ENCODE assay signal across 17 cellular contexts in the genomic region with DNA sequence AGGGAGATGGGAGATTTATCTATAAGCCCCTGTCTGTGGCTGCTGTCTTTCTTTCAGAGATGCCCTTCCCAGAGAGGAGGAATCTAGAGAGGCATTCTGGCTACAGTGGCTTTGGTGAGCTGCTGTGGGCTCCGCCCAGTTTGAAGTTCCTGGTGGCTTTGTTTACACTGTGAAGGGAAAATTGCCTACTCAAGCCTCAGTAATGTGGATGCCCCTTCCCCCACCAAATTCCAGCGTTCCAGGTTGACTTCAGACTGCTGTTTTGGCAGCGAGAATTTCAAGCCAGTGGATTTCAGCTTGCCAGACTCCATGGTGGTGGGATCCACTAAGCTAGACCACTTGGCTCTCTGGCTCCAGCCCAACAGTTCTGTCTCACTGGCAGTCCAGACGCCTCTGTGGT.
DNase-seq lines count a peak whose midpoint lies in the region; ATAC-seq and TF ChIP-seq lines count a peak whose summit lies in the region.
"Had no signal": no experiment of that assay in that cellular context is flagged by ENCODE, and none has a peak within 500 bp of the region (broad histone marks: within the 10 kb centered on the region; RNA-seq: fewer than 3 reads in every experiment).

No MANE protein-coding gene starts in this region.

- H3K27me3 ChIP-seq in H9 (ENCODE audit: insufficient read depth, low read length) = no peaks in the 10 kb centered on the region
- H3K27me3 ChIP-seq: foreskin keratinocyte, vagina had no signal

- H3K27ac Mint-ChIP-seq in H9 (no peak overlapping the region), osteocyte (ENCODE audit: unreplicated experiment) (no peak overlapping the region)
- H3K27ac Mint-ChIP-seq: activated CD8-positive, alpha-beta memory T cell treated with anti-CD3 and anti-CD28 coated beads, Interleukin-2, amount 10 ng/mL, durations not matched to agents 7 days and 5 days; stimulated activated naive CD8-positive, alpha-beta T cell treated with anti-CD3 and anti-CD28 coated beads, Interleukin-15, amount 100 ng/mL, for 72 hours; T-helper 17 cell had no signal

- no peak overlapping the region for H3K18ac ChIP-seq in H9 (ENCODE audit: insufficient read length, low read depth, low read length)

- no peak overlapping the region for H3K56ac ChIP-seq in H9 (ENCODE audit: insufficient read length, low read depth, low read length)

- WGBS in H9 (ENCODE audit: extremely low coverage, insufficient read length, low lambda C conversion rate) = no CpG with 5 or more reads among the region's 4 CpGs

- no peak overlapping the region for H3K23ac ChIP-seq in H9 (ENCODE audit: insufficient read length, low read depth, low read length)

- H4K5ac ChIP-seq in H9 (ENCODE audit: insufficient read length, low read depth, low read length) = no peak overlapping the region

- no peak overlapping the region for H2BK15ac ChIP-seq in H9 (ENCODE audit: low read depth, low read length)

- no peak for ATAC-seq in GM19023 (IDR thresholded peaks at IDR 0.05; ENCODE audit: unreplicated experiment)
- ATAC-seq: activated CD4-positive, CD25-positive, alpha-beta regulatory T cell treated with anti-CD3 and anti-CD28 coated beads, Interleukin-2, amount 50 U/mL, for 24 hours; activated CD8-positive, alpha-beta memory T cell treated with anti-CD3 and anti-CD28 coated beads, Interleukin-2, amount 10 ng/mL, durations not matched to agents 7 days and 5 days; foreskin keratinocyte; stimulated activated naive CD8-positive, alpha-beta T cell treated with anti-CD3 and anti-CD28 coated beads, Interleukin-15, amount 100 ng/mL, for 72 hours; T-helper 17 cell had no signal

- H3K9ac ChIP-seq in H9 (ENCODE audit: extremely low read depth, insufficient read length, low read length) = no peak overlapping the region

- 0 out of 2 replicates have a peak overlapping the region, but pooled peaks have one; percentile 57 for H3K14ac ChIP-seq in H9 (ENCODE audit: insufficient read depth, low read length)

- no peak overlapping the region for H4K8ac ChIP-seq in H9 (replicated peaks; ENCODE audit: insufficient read length, low read depth, low read length)

- H2BK120ac ChIP-seq in H9 (ENCODE audit: low read depth, low read length, poor library complexity, severe bottlenecking) = no peak overlapping the region

- no peak overlapping the region for H2AK5ac ChIP-seq in H9 (ENCODE audit: insufficient read length, low read length)

- H3K23me2 ChIP-seq in H9 (ENCODE audit: insufficient read length, low read depth, low read length, poor library complexity, severe bottlenecking) = no peaks in the 10 kb centered on the region

- H2AFZ ChIP-seq in H9 (ENCODE audit: low read length) = no peak overlapping the region

- peaks cover under 1% of the 10 kb centered on the region in 2 experiments; a peak in 3 of 5 replicates for H3K9me3 Mint-ChIP-seq in H9
- peaks cover 5% of the 10 kb centered on the region for H3K9me3 Mint-ChIP-seq in osteocyte (ENCODE audit: unreplicated experiment)

- peaks cover 0 to 6% of the 10 kb centered on the region in 2 experiments; a peak in 2 of 4 replicates for H3K4me1 Mint-ChIP-seq in H9
- H3K4me1 Mint-ChIP-seq in osteocyte (ENCODE audit: unreplicated experiment) = no peaks in the 10 kb centered on the region
- H3K4me1 Mint-ChIP-seq: activated CD8-positive, alpha-beta memory T cell treated with anti-CD3 and anti-CD28 coated beads, Interleukin-2, amount 10 ng/mL, durations not matched to agents 7 days and 5 days; stimulated activated naive CD8-positive, alpha-beta T cell treated with anti-CD3 and anti-CD28 coated beads, Interleukin-15, amount 100 ng/mL, for 72 hours; T-helper 17 cell had no signal

- H2BK20ac ChIP-seq in H9 (ENCODE audit: low read depth, low read length, poor library complexity, severe bottlenecking) = no peak overlapping the region

- DNase-seq in A172 (ENCODE audit: low spot score) (peak; percentile 29), H9 (peak; percentile 46), NCI-H774 (lab: John Stamatoyannopoulos, UW) (peak; percentile 6), kidney tubule cell (ENCODE audit: low spot score) (peak; percentile 62), osteocyte (ENCODE audit: extremely low spot score, unreplicated experiment) (no peak), GM10266 (ENCODE audit: extremely low spot score) (no peak), T-helper 1 cell (no peak)
- DNase-seq: activated CD8-positive, alpha-beta memory T cell treated with anti-CD3 and anti-CD28 coated beads, Interleukin-2, amount 10 ng/mL, durations not matched to agents 7 days and 5 days; activated gamma-delta T cell; foreskin keratinocyte; NCI-H2081; NK-92 treated with Interleukin-12 subunit alpha and Interleukin-12 subunit beta, amount 100 ng/mL, for 24 hours; stimulated activated naive CD8-positive, alpha-beta T cell treated with anti-CD3 and anti-CD28 coated beads, Interleukin-15, amount 100 ng/mL, for 72 hours; T-helper 17 cell had no signal

- no peaks in the 10 kb centered on the region; the same call in 1 of the 2 replicates for H3K4me1 ChIP-seq in H9 (ENCODE audit: insufficient read depth, low read length)
- H3K4me1 ChIP-seq: foreskin keratinocyte, vagina had no signal

- H2BK12ac ChIP-seq in H9 (ENCODE audit: insufficient read length, low read depth, low read length) = no peak overlapping the region

- no peak overlapping the region; the same call in 1 of the 2 replicates for H3K4ac ChIP-seq in H9 (ENCODE audit: low read depth, low read length)

- no peaks in the 10 kb centered on the region for H3K9me3 ChIP-seq in H9 (ENCODE audit: control insufficient read depth, low read depth, low read length)
- H3K9me3 ChIP-seq: vagina had no signal

- no peak overlapping the region for H3K4me3 Mint-ChIP-seq in H9
- no peak overlapping the region for H3K4me3 Mint-ChIP-seq in osteocyte (ENCODE audit: unreplicated experiment)
- H3K4me3 Mint-ChIP-seq: activated CD8-positive, alpha-beta memory T cell treated with anti-CD3 and anti-CD28 coated beads, Interleukin-2, amount 10 ng/mL, durations not matched to agents 7 days and 5 days; stimulated activated naive CD8-positive, alpha-beta T cell treated with anti-CD3 and anti-CD28 coated beads, Interleukin-15, amount 100 ng/mL, for 72 hours; T-helper 17 cell had no signal

- no peak overlapping the region for H4K91ac ChIP-seq in H9 (ENCODE audit: insufficient read length, low read depth, low read length)

- no peaks in the 10 kb centered on the region for H3K79me2 ChIP-seq in H9 (ENCODE audit: insufficient read depth, low read length)

- H3K27ac ChIP-seq in H9 (ENCODE audit: insufficient read length, low read depth, low read length) = no peak overlapping the region
- H3K27ac ChIP-seq: foreskin keratinocyte, vagina had no signal

- no peaks in the 10 kb centered on the region for H4K20me1 ChIP-seq in H9 (ENCODE audit: control insufficient read depth, insufficient read depth, insufficient read length)

- no peak overlapping the region for H3K4me2 ChIP-seq in H9 (ENCODE audit: insufficient read depth, insufficient read length, low read length)

- no peaks in the 10 kb centered on the region for H3K36me3 Mint-ChIP-seq in H9 (ENCODE audit: insufficient read depth in 1 of 3, low read depth in 3 of 3)
- no peaks in the 10 kb centered on the region for H3K36me3 Mint-ChIP-seq in osteocyte (ENCODE audit: unreplicated experiment)
- H3K36me3 Mint-ChIP-seq: activated CD8-positive, alpha-beta memory T cell treated with anti-CD3 and anti-CD28 coated beads, Interleukin-2, amount 10 ng/mL, durations not matched to agents 7 days and 5 days had no signal

- no peak overlapping the region for H3T11ph ChIP-seq in H9 (ENCODE audit: low read length)

- H3K27me3 Mint-ChIP-seq in H9 (ENCODE audit: low read depth) (no peaks in the 10 kb centered on the region; the same call in 1 of the 2 replicates), osteocyte (ENCODE audit: unreplicated experiment) (no peaks in the 10 kb centered on the region)
- H3K27me3 Mint-ChIP-seq: activated CD8-positive, alpha-beta memory T cell treated with anti-CD3 and anti-CD28 coated beads, Interleukin-2, amount 10 ng/mL, durations not matched to agents 7 days and 5 days; stimulated activated naive CD8-positive, alpha-beta T cell treated with anti-CD3 and anti-CD28 coated beads, Interleukin-15, amount 100 ng/mL, for 72 hours; T-helper 17 cell had no signal

- H2BK5ac ChIP-seq in H9 (ENCODE audit: insufficient read length, low read length) = no peak overlapping the region

- H3K79me1 ChIP-seq in H9 (ENCODE audit: insufficient read depth, low read depth, low read length, poor library complexity, severe bottlenecking) = no peaks in the 10 kb centered on the region

- TF ChIP-seq CTCF in H9 (conservative IDR thresholded peaks at IDR 0.05) = no peak
- TF ChIP-seq CTCF in osteocyte (IDR thresholded peaks at IDR 0.05) = no peak
- no peak for TF ChIP-seq CTCF in GM10266 (IDR thresholded peaks at IDR 0.05; ENCODE audit: control insufficient read depth, insufficient read depth, low read depth, missing control alignments)

Comparison
In these comparisons a context has a peak if more than half of its experiments do, and no peak if none do; other contexts are left out.
1. DNase-seq: peak in A172 (single experiment), H9 (single experiment), NCI-H774 (single experiment) and kidney tubule cell (single experiment); none in osteocyte (single experiment), GM10266 (single experiment) and T-helper 1 cell (0 of 5).